In the genomic region with DNA sequence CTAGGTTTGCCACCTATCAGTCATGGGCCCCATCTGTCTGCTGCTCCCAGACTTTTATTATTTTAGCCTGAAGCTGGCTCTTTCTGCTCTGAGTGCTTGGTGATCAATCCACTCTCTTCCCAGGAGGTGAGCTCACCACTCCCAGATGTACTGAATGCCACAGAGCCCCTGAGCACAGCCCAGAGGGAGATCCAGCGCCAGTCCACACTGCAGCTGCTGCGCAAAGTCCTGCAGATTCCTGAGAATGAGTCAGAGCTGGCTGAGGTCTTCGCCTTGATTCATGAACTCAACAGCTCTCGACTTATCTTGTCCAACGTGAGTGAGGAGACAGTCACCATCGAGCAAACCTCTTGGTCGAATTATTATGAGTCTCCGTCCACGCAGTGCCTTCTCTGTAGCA, we compare ENCODE assay signal across 13 cellular contexts. TPM values are rescaled to one million over a fixed set of nuclear protein-coding genes. Genes with fewer than 3 reads are reported as not detected.
DNase-seq lines count a peak whose midpoint lies in the region; ATAC-seq, FAIRE-seq and TF ChIP-seq lines count a peak whose summit lies in the region.
"Had no signal": no experiment of that assay in that cellular context is flagged by ENCODE, and none has a peak within 500 bp of the region (broad histone marks: within the 10 kb centered on the region; RNA-seq: fewer than 3 reads in every experiment).

No MANE protein-coding gene starts in this region.

- CTCF ChIA-PET in Caco-2 (lab: Charles Lee), result no interaction called here
- CTCF ChIA-PET in RWPE1 (lab: Yijun Ruan, JAX), result interaction anchor here (0.6 to 1.0 kb wide), 6 partner anchors 28 to 211 kb away, joined by 3 to 7 read pairs (median 4); no protein-coding TSS in a partner anchor

- no peak overlapping the region for H3K27ac Mint-ChIP-seq in Caco-2 (ENCODE audit: unreplicated experiment)
- H3K27ac Mint-ChIP-seq in type B pancreatic cell, result no peak overlapping the region
- H3K27ac Mint-ChIP-seq: activated CD4-positive, alpha-beta T cell treated with anti-CD3 and anti-CD28 coated beads, Interleukin-2, amount 10 ng/mL, durations not matched to agents 24 days and 14 days; activated naive CD4-positive, alpha-beta T cell treated with anti-CD3 and anti-CD28 coated beads, Interleukin-2, amount 50 U/mL, for 72 hours; H9 had no signal

- H3K4me3 ChIP-seq in Caco-2 (ENCODE audit: low read depth, low read length) (no peak overlapping the region), fibroblast of mammary gland (ENCODE audit: control insufficient read depth, low read depth, low read length) (no peak overlapping the region), pancreas (no peak overlapping the region), testis (no peak overlapping the region)

- WGBS in pancreas, 2 donors, result 88 to 90% methylated on average over 9 of the region's 9 CpGs
- WGBS in testis, 2 donors, result 90 to 93% methylated on average over 9 of the region's 9 CpGs

- H3K4me1 Mint-ChIP-seq in Caco-2 (ENCODE audit: low read depth, unreplicated experiment) (no peaks in the 10 kb centered on the region), type B pancreatic cell (ENCODE audit: unreplicated experiment) (peaks cover 36% of the 10 kb centered on the region)
- H3K4me1 Mint-ChIP-seq: activated CD4-positive, alpha-beta T cell treated with anti-CD3 and anti-CD28 coated beads, Interleukin-2, amount 10 ng/mL, durations not matched to agents 24 days and 14 days; H9 had no signal

- no peak for FAIRE-seq in pancreas (lab: Jason Lieb, UNC)

- H3K9me3 ChIP-seq in Caco-2, result no peaks in the 10 kb centered on the region
- no peaks in the 10 kb centered on the region for H3K9me3 ChIP-seq in pancreas
- no peaks in the 10 kb centered on the region for H3K9me3 ChIP-seq in testis

- ATAC-seq in pancreas, result peak in 3 of 4 donors; percentile 27 to 41 (median 38)
- ATAC-seq: activated naive CD4-positive, alpha-beta T cell treated with anti-CD3 and anti-CD28 coated beads, Interleukin-2, amount 50 U/mL, for 72 hours had no signal

- no peak for TF ChIP-seq POLR2A in testis (IDR thresholded peaks at IDR 0.05)

- no TSS peak for BruUV-seq in Caco-2 (replicated peaks; lab: Mats Ljungman, UMichigan)

- H3K27me3 Mint-ChIP-seq in Caco-2 (ENCODE audit: insufficient read depth, unreplicated experiment) (no peaks in the 10 kb centered on the region), type B pancreatic cell (no peaks in the 10 kb centered on the region)
- H3K27me3 Mint-ChIP-seq: activated CD4-positive, alpha-beta T cell treated with anti-CD3 and anti-CD28 coated beads, Interleukin-2, amount 10 ng/mL, durations not matched to agents 24 days and 14 days had no signal

- H3K9me3 Mint-ChIP-seq in Caco-2 (ENCODE audit: unreplicated experiment), result no peaks in the 10 kb centered on the region
- H3K9me3 Mint-ChIP-seq in type B pancreatic cell, result no peaks in the 10 kb centered on the region
- H3K9me3 Mint-ChIP-seq: activated CD4-positive, alpha-beta T cell treated with anti-CD3 and anti-CD28 coated beads, Interleukin-2, amount 10 ng/mL, durations not matched to agents 24 days and 14 days; activated naive CD4-positive, alpha-beta T cell treated with anti-CD3 and anti-CD28 coated beads, Interleukin-2, amount 50 U/mL, for 72 hours; H9 had no signal

- H3K27ac ChIP-seq in RWPE1, result peak overlapping the region; percentile 77
- H3K27ac ChIP-seq in pancreas, result no peak overlapping the region
- H3K27ac ChIP-seq in testis, result no peak overlapping the region

- POLR2A ChIA-PET in Caco-2 (lab: Charles Lee) (no interaction called here), RWPE1 (lab: Yijun Ruan, JAX; ENCODE audit: low non-redundant PET) (interaction anchor here (1.0 kb wide), 1 partner anchor 36 kb away, joined by 3 read pairs; the partner anchor contains the start of genes HMGXB3 and TIGD6)

- no peak overlapping the region for H3K4me3 Mint-ChIP-seq in Caco-2 (ENCODE audit: unreplicated experiment)
- H3K4me3 Mint-ChIP-seq in type B pancreatic cell, result no peak overlapping the region
- H3K4me3 Mint-ChIP-seq: activated CD4-positive, alpha-beta T cell treated with anti-CD3 and anti-CD28 coated beads, Interleukin-2, amount 10 ng/mL, durations not matched to agents 24 days and 14 days; H9 had no signal

- peaks cover 71% of the 10 kb centered on the region for H3K36me3 Mint-ChIP-seq in Caco-2 (ENCODE audit: insufficient read depth, unreplicated experiment)
- peaks cover 61% of the 10 kb centered on the region for H3K36me3 Mint-ChIP-seq in type B pancreatic cell

- peak; percentile 27 to 70 for DNase-seq in Caco-2
- DNase-seq in RWPE1 (ENCODE audit: low spot score), result peak; percentile 98
- DNase-seq in fibroblast of mammary gland (ENCODE audit: low read depth), result peak; percentile 100
- no peak for DNase-seq in pancreas
- DNase-seq in testis, result no peak
- DNase-seq in DMS53 treated with DMSO at 0.1 percent for 48 hours (lab: John Stamatoyannopoulos, UW; ENCODE audit: unreplicated experiment), result no peak
- DNase-seq in type B pancreatic cell (ENCODE audit: extremely low spot score, unreplicated experiment), result no peak
- no peak for DNase-seq in KG1 (lab: John Stamatoyannopoulos, UW)
- DNase-seq: activated CD4-positive, alpha-beta T cell treated with anti-CD3 and anti-CD28 coated beads, Interleukin-2, amount 10 ng/mL, durations not matched to agents 24 days and 14 days; foreskin melanocyte; H9; NCI-H2107 had no signal

- H3K27me3 ChIP-seq in Caco-2 (replicated peaks; ENCODE audit: control insufficient read depth, insufficient read depth, low read length) (no peaks in the 10 kb centered on the region), pancreas (no peaks in the 10 kb centered on the region), testis (no peaks in the 10 kb centered on the region)

- intact Hi-C loops in Caco-2 (cut with micrococcal nuclease; ENCODE audit: unreplicated experiment) (no loop called here), pancreas (cut with DNase I) (no loop called here), testis (cut with DNase I; ENCODE audit: low total_unique reads) (no loop called here)

- H3K4me1 ChIP-seq in Caco-2 (0 out of 2 replicates have a peak, but pooled peaks cover 3% of the 10 kb centered on the region), pancreas (no peaks in the 10 kb centered on the region), testis (no peaks in the 10 kb centered on the region)

- H3K36me3 ChIP-seq in Caco-2 (ENCODE audit: control insufficient read depth, insufficient read depth, low read length), result peaks cover 13% of the 10 kb centered on the region
- H3K36me3 ChIP-seq in pancreas, result peaks cover 5 to 61% (median 34%) of the 10 kb centered on the region in 3 donors
- no peaks in the 10 kb centered on the region for H3K36me3 ChIP-seq in testis (ENCODE audit: low read depth, missing control alignments)

- TF ChIP-seq CTCF in Caco-2 (IDR thresholded peaks at IDR 0.05; ENCODE audit: insufficient read depth in 1 of 2, low read depth in 1 of 2, low read length in 1 of 2, severe bottlenecking in 1 of 2, unreplicated experiment in 1 of 2) (no peak), RWPE1 (conservative IDR thresholded peaks at IDR 0.05; ENCODE audit: low read depth) (no peak), fibroblast of mammary gland (conservative IDR thresholded peaks at IDR 0.05; ENCODE audit: control insufficient read depth, insufficient read depth, low read depth, low read length) (no peak), pancreas (IDR thresholded peaks at IDR 0.05) (no peak), testis (IDR thresholded peaks at IDR 0.05) (no peak), type B pancreatic cell (conservative IDR thresholded peaks at IDR 0.05) (no peak)

RNA-seq across cellular contexts. Expression of gene HMGXB3, which starts 36.0 kb away (rescaled TPM):
- total RNA-seq in Caco-2 (2022) (43.8 and 49.5 TPM in 2 replicates), pancreas (10 to 100 TPM in 4 of 6 donors, 1 to 10 TPM in 2; 8.6 to 16.4 (median 10.7) TPM), testis (10 to 100 TPM; 63.6 to 72.5 TPM), type B pancreatic cell (ENCODE audit: low replicate concordance) (36.3 and 40.5 TPM in 2 replicates)
- polyA plus RNA-seq in pancreas (10 to 100 TPM; 20.7 to 21.4 TPM), testis (ENCODE audit: insufficient read depth, low read depth, low replicate concordance) (33.5 TPM)

RNA-seq across cellular contexts. Expression of gene TIGD6, which starts 36.1 kb away (rescaled TPM):
- total RNA-seq in Caco-2 (2022), result 3.0 and 4.3 TPM in 2 replicates
- total RNA-seq in pancreas, result 1 to 10 TPM; 1.5 to 3.6 (median 2.0) TPM
- polyA plus RNA-seq in pancreas, result 1 to 10 TPM; 2.3 to 2.6 TPM
- total RNA-seq in testis, result 1 to 10 TPM; 7.8 to 9.7 TPM
- 11.2 TPM for polyA plus RNA-seq in testis (ENCODE audit: insufficient read depth, low read depth, low replicate concordance)
- 4.9 and 5.5 TPM in 2 replicates for total RNA-seq in type B pancreatic cell (ENCODE audit: low replicate concordance)

RNA-seq across cellular contexts. Expression of gene CSF1R, which starts 49.8 kb away (rescaled TPM):
- 5.8 and 8.2 TPM in 2 replicates for total RNA-seq in Caco-2 (2022)
- total RNA-seq in pancreas, result 10 to 100 TPM in 3 of 6 donors, 1 to 10 TPM in 3; 1.4 to 51.2 (median 7.6) TPM
- polyA plus RNA-seq in pancreas, result 1 to 10 TPM; 1.9 to 2.6 TPM
- 10 to 100 TPM in 1 of 2 donors, 1 to 10 TPM in 1; 4.3 to 15.7 TPM for total RNA-seq in testis
- 25.4 TPM for polyA plus RNA-seq in testis (ENCODE audit: insufficient read depth, low read depth, low replicate concordance)
- 1.6 and 4.0 TPM in 2 replicates for total RNA-seq in type B pancreatic cell (ENCODE audit: low replicate concordance)
- total RNA-seq: activated CD4-positive, alpha-beta T cell treated with anti-CD3 and anti-CD28 coated beads, Interleukin-2, amount 10 ng/mL, durations not matched to agents 24 days and 14 days had no signal

Comparison
In these comparisons a context has a peak if more than half of its experiments do, and no peak if none do; other contexts are left out.
1. DNase-seq: peak in Caco-2 (2 of 2), RWPE1 (single experiment) and fibroblast of mammary gland (single experiment); none in pancreas (0 of 6), testis (single experiment), DMS53 treated with DMSO at 0.1 percent for 48 hours (single experiment), type B pancreatic cell (single experiment) and KG1 (single experiment).